In genomic region chr2:31523871-31524492, GRCh38 we compare ENCODE assay signal across 1 cellular context.
TF ChIP-seq lines count a peak whose summit lies in the region.

No MANE protein-coding gene starts in this region.

TF ChIP-seq in HepG2, 621 proteins besides CTCF, POLR2A, EP300 and RAD21 (continued from another document):
- TF ChIP-seq MTA3 (CRISPR knock-in tag; IDR thresholded peaks at IDR 0.05) = no peak
- peak; percentile 37; the same call in 1 of the 2 replicates for TF ChIP-seq STAG1 (CRISPR knock-in tag; IDR thresholded peaks at IDR 0.05)
